ENCODE assay signal across 21 cellular contexts in genomic region chr1:158434755-158435154, GRCh38. TPM values are rescaled to one million over a fixed set of nuclear protein-coding genes. Genes with fewer than 3 reads are reported as not detected.
DNase-seq lines count a peak whose midpoint lies in the region; ATAC-seq and TF ChIP-seq lines count a peak whose summit lies in the region.
"Had no signal": no experiment of that assay in that cellular context is flagged by ENCODE, and none has a peak within 500 bp of the region (broad histone marks: within the 10 kb centered on the region; RNA-seq: fewer than 3 reads in every experiment).

No MANE protein-coding gene starts in this region.

- H3K79me2 ChIP-seq in GM23338 (replicated peaks; ENCODE audit: insufficient read depth), result no peaks in the 10 kb centered on the region

- no peaks in the 10 kb centered on the region for H3F3A ChIP-seq in GM23338 (replicated peaks; ENCODE audit: low read depth)

- H3K27ac Mint-ChIP-seq in CD14-positive monocyte (peak overlapping the region; percentile 1 to 82 (median 46)), GM23338 (no peak overlapping the region)
- H3K27ac Mint-ChIP-seq: CD4-positive, alpha-beta T cell; HFFc6; IgD-negative memory B cell had no signal

- H4K20me1 ChIP-seq in GM23338 (replicated peaks; ENCODE audit: insufficient read depth), result no peaks in the 10 kb centered on the region
- H4K20me1 ChIP-seq: BLaER1 had no signal

- no peak for ATAC-seq in GM23338
- ATAC-seq: HCT116, HepG2 had no signal

- H3K27me3 ChIP-seq in GM23338 (ENCODE audit: insufficient read depth) (no peaks in the 10 kb centered on the region), neutrophil (no peaks in the 10 kb centered on the region), thyroid gland (no peaks in the 10 kb centered on the region), dorsolateral prefrontal cortex (peaks cover 0 to 19% (median 0%) of the 10 kb centered on the region in 45 donors)
- H3K27me3 ChIP-seq: BLaER1 had no signal

- DNase-seq in CD14-positive monocyte (ENCODE audit: low spot score) (no peak), GM23338 (ENCODE audit: low spot score) (no peak), SKM-1 (lab: John Stamatoyannopoulos, UW; ENCODE audit: unreplicated experiment) (peak; percentile 64), thyroid gland (no peak), dorsolateral prefrontal cortex (no peak), kidney glomerular epithelial cell (lab: John Stamatoyannopoulos, UW) (no peak)
- DNase-seq: 8988T; Caco-2; CD4-positive, alpha-beta T cell; GDM1; GOT3; H7; HFFc6 had no signal

- H3K27me3 Mint-ChIP-seq in CD14-positive monocyte (ENCODE audit: low read depth in 3 of 3) (peaks cover 0 to 4% (median 0%) of the 10 kb centered on the region in 3 donors), GM23338 (ENCODE audit: insufficient read depth, low read depth, poor library complexity) (no peaks in the 10 kb centered on the region)

- H3K36me3 ChIP-seq in GM23338 (ENCODE audit: insufficient read depth) (no peaks in the 10 kb centered on the region), neutrophil (no peaks in the 10 kb centered on the region), thyroid gland (no peaks in the 10 kb centered on the region)
- H3K36me3 ChIP-seq: BLaER1 had no signal

- TF ChIP-seq POLR2A in thyroid gland (IDR thresholded peaks at IDR 0.05), result no peak

- TF ChIP-seq CTCF in CD14-positive monocyte (IDR thresholded peaks at IDR 0.05), result no peak
- TF ChIP-seq CTCF in GM23338 (conservative IDR thresholded peaks at IDR 0.05; ENCODE audit: low read depth in 2 of 2), result no peak
- TF ChIP-seq CTCF in neutrophil (IDR thresholded peaks at IDR 0.05), result no peak
- no peak for TF ChIP-seq CTCF in thyroid gland (IDR thresholded peaks at IDR 0.05)
- TF ChIP-seq CTCF in dorsolateral prefrontal cortex (IDR thresholded peaks at IDR 0.05 in 54 of 56, conservative IDR thresholded peaks at IDR 0.05 in 2 of 56; ENCODE audit: low read depth in 1 of 56, partially characterized antibody in 56 of 56), result no peak

- WGBS in thyroid gland, 2 donors, result 38 to 42% methylated on average over 3 of the region's 3 CpGs

- H3K4me3 ChIP-seq in GM23338, result no peak overlapping the region
- H3K4me3 ChIP-seq in neutrophil (ENCODE audit: low read depth in 1 of 2, low read length in 1 of 2), result no peak overlapping the region
- H3K4me3 ChIP-seq in thyroid gland (replicated peaks in 1 of 3), result no peak overlapping the region
- no peak overlapping the region for H3K4me3 ChIP-seq in dorsolateral prefrontal cortex
- H3K4me3 ChIP-seq: BLaER1 had no signal

- intact Hi-C loops in CD14-positive monocyte (cut with micrococcal nuclease), result no loop called here
- intact Hi-C loops in thyroid gland (cut with DNase I), result no loop called here
- intact Hi-C loops in dorsolateral prefrontal cortex (cut with DNase I), result no loop called here

- 0 out of 2 replicates have a peak, but pooled peaks cover 5% of the 10 kb centered on the region for H3K9me2 ChIP-seq in GM23338 (ENCODE audit: insufficient read depth)

- H3K9me3 Mint-ChIP-seq in CD14-positive monocyte (peaks cover 5 to 18% (median 11%) of the 10 kb centered on the region in 7 donors), GM23338 (peaks cover 14% of the 10 kb centered on the region; the same call in 2 of the 3 replicates)

- H3K9me3 ChIP-seq in neutrophil (no peaks in the 10 kb centered on the region), thyroid gland (no peaks in the 10 kb centered on the region)
- H3K9me3 ChIP-seq: BLaER1, Caco-2 had no signal

- H3K4me3 Mint-ChIP-seq in CD14-positive monocyte (peak overlapping the region in 1 of 2 donors; percentile 54), GM23338 (no peak overlapping the region)
- H3K4me3 Mint-ChIP-seq: CD4-positive, alpha-beta T cell; HFFc6; IgD-negative memory B cell had no signal

- H3K4me1 ChIP-seq in GM23338 (ENCODE audit: insufficient read depth), result no peaks in the 10 kb centered on the region
- peaks cover 46 to 51% of the 10 kb centered on the region in 2 experiments for H3K4me1 ChIP-seq in neutrophil (ENCODE audit: control insufficient read depth in 1 of 2, insufficient read depth in 1 of 2, low read depth in 1 of 2, low read length in 1 of 2)
- H3K4me1 ChIP-seq in thyroid gland, result no peaks in the 10 kb centered on the region
- H3K4me1 ChIP-seq: BLaER1, Caco-2 had no signal

- H3K4me1 Mint-ChIP-seq in CD14-positive monocyte (peaks cover 56% of the 10 kb centered on the region), GM23338 (no peaks in the 10 kb centered on the region)

- H3K4me2 ChIP-seq in GM23338, result no peak overlapping the region
- H3K4me2 ChIP-seq: BLaER1 had no signal

- peaks cover 0 to 5% of the 10 kb centered on the region in 2 donors for H3K36me3 Mint-ChIP-seq in CD14-positive monocyte
- no peaks in the 10 kb centered on the region; the same call in 2 of the 3 replicates for H3K36me3 Mint-ChIP-seq in GM23338 (ENCODE audit: low read depth)
- H3K36me3 Mint-ChIP-seq: IgD-negative memory B cell had no signal

- no peak overlapping the region for H3K27ac ChIP-seq in GM23338 (ENCODE audit: low read depth)
- peak overlapping the region; percentile 65 for H3K27ac ChIP-seq in neutrophil
- no peak overlapping the region for H3K27ac ChIP-seq in thyroid gland
- H3K27ac ChIP-seq in dorsolateral prefrontal cortex, result no peak overlapping the region
- H3K27ac ChIP-seq: BLaER1 had no signal

- peak overlapping the region; percentile 82; the same call in 1 of the 2 replicates for H2AFZ ChIP-seq in GM23338

TF ChIP-seq in GM23338, 12 proteins besides CTCF, POLR2A, EP300 and RAD21 (continues in another document):
- TF ChIP-seq STAT1 (IDR thresholded peaks at IDR 0.05; ENCODE audit: unreplicated experiment) (no peak), EZH2 (IDR thresholded peaks at IDR 0.05; ENCODE audit: low read depth, unreplicated experiment) (no peak)

RNA-seq across cellular contexts. Expression of gene OR10K2, which starts 8.7 kb away (rescaled TPM):
- polyA plus RNA-seq in CD14-positive monocyte (not detected), GM23338 (2016; fragmentation: Nextera tagmentation; extraction: Ambion mirVana) (not detected in 2 replicates)
- total RNA-seq in GM23338 (2014; rRNA removed; shearing (Covaris generic)), result not detected in 2 replicates
- total RNA-seq in thyroid gland (not detected), dorsolateral prefrontal cortex (not detected)
- total RNA-seq: A673; Caco-2; CD4-positive, alpha-beta T cell; Daoy; H7; HepG2; HFFc6 had no signal
- polyA plus RNA-seq: AG04450, HepG2, IgD-negative memory B cell had no signal

RNA-seq across cellular contexts. Expression of gene OR10K1, which starts 26.9 kb away (rescaled TPM):
- polyA plus RNA-seq in CD14-positive monocyte (not detected), GM23338 (2016; fragmentation: Nextera tagmentation; extraction: Ambion mirVana) (not detected in 2 replicates)
- total RNA-seq in GM23338 (2014; rRNA removed; shearing (Covaris generic)), result not detected in 2 replicates
- total RNA-seq in thyroid gland (not detected), dorsolateral prefrontal cortex (under 1 TPM in 11 of 120 experiments, not detected in 109; 0.11 to 0.28 (median 0.16) TPM)
- total RNA-seq: A673; Caco-2; CD4-positive, alpha-beta T cell; Daoy; H7; HepG2; HFFc6 had no signal
- polyA plus RNA-seq: AG04450, HepG2, IgD-negative memory B cell had no signal

RNA-seq across cellular contexts. Expression of gene OR10T2, which starts 35.5 kb away (rescaled TPM):
- polyA plus RNA-seq in CD14-positive monocyte (not detected), GM23338 (2016; fragmentation: Nextera tagmentation; extraction: Ambion mirVana) (not detected in 2 replicates)
- total RNA-seq in GM23338 (2014; rRNA removed; shearing (Covaris generic)), result not detected in 2 replicates
- total RNA-seq in thyroid gland (not detected), dorsolateral prefrontal cortex (not detected)
- total RNA-seq: A673; Caco-2; CD4-positive, alpha-beta T cell; Daoy; H7; HepG2; HFFc6 had no signal
- polyA plus RNA-seq: AG04450, HepG2, IgD-negative memory B cell had no signal

RNA-seq across cellular contexts. Expression of gene OR10R2, which starts 37.3 kb away (rescaled TPM):
- polyA plus RNA-seq in CD14-positive monocyte (not detected), GM23338 (2016; fragmentation: Nextera tagmentation; extraction: Ambion mirVana) (not detected in 2 replicates)
- total RNA-seq in GM23338 (2014; rRNA removed; shearing (Covaris generic)), result not detected in 2 replicates
- total RNA-seq in thyroid gland (not detected), dorsolateral prefrontal cortex (not detected)
- total RNA-seq: A673; Caco-2; CD4-positive, alpha-beta T cell; Daoy; H7; HepG2; HFFc6 had no signal
- polyA plus RNA-seq: AG04450, HepG2, IgD-negative memory B cell had no signal
